ENCODE assay signal across 3 cellular contexts in the genomic region with DNA sequence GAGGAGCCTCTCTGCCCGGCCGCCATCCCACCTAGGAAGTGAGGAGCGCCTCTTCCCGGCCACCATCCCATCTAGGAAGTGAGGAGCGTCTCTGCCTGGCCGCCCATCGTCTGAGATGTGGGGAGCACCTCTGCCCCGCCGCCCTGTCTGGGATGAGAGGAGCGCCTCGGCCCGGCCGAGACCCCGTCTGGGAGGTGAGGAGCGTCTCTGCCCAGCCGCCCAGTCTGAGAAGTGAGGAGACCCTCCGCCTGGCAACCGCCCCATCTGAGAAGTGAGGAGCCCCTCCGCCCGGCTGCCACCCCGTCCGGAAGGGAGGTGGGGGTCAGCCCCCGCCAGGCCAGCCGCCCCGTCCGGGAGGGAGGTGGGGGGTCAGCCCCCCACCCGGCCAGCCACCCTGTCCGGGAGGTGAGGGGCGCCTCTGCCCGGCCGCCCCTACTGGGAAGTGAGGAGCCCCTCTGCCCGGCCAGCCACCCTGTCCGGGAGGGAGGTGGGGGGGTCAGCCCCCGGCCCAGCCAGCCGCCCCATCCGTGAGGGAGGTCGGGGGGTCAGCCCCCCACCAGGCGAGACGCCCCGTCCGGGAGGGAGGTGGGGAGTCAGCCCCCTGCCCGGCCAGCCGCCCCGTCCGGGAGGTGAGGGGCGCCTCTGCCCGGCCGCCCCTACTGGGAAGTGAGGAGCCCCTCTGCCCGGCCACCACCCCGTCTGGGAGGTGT. TPM values are rescaled to one million over a fixed set of nuclear protein-coding genes. Genes with fewer than 3 reads are reported as not detected.
"Had no signal": no experiment of that assay in that cellular context is flagged by ENCODE, and none has a peak within 500 bp of the region (broad histone marks: within the 10 kb centered on the region; RNA-seq: fewer than 3 reads in every experiment).

No MANE protein-coding gene starts in this region.

RNA-seq across cellular contexts. Expression of a gene that starts 55.5 kb away (rescaled TPM):
- total RNA-seq: LHCN-M2, MCF 10A, NCI-H460 had no signal
